Comparison of ENCODE assay signal across 30 cellular contexts in the genomic region with DNA sequence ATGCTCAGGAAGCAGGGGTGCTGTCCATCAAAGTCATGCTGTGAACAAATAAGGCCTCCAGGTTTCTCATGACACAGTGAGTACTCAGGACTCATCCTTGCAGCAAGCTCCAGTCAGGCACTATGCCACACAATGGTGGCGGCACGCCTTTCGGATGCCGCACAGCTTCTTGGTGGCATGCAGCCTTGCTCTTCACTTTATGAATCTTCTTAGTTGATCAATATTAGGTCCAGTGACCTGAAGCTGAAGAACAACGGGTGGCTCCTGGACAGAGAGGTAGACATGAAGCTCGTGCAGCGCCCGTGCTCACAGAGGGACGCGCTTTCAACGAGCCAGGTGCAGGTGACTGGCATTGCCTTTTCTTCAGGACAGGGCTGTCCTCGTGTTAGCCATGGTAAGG.
"Had no signal": no experiment of that assay in that cellular context is flagged by ENCODE, and none has a peak within 500 bp of the region (broad histone marks: within the 10 kb centered on the region; RNA-seq: fewer than 3 reads in every experiment).

No MANE protein-coding gene starts in this region.

- H3K27ac Mint-ChIP-seq: T-cell had no signal

- FAIRE-seq: RCC 7860 had no signal

- H3K4me3 ChIP-seq: PC-9, SJCRH30, SK-N-MC had no signal

- H2AFZ ChIP-seq: PC-9 had no signal

- H3K36me3 ChIP-seq: SJCRH30 had no signal

- ATAC-seq: Panc1, Right ventricle myocardium inferior, SK-N-SH treated with all-trans-retinoic acid at 6 μM for 48 hours, T-cell had no signal

- H3K9me3 ChIP-seq: SJCRH30 had no signal

- H3K4me1 Mint-ChIP-seq: T-cell had no signal

- H3K27me3 ChIP-seq: SJCRH30 had no signal

- H3K4me2 ChIP-seq: PC-9 had no signal

- H3K9me3 Mint-ChIP-seq: T-cell had no signal

- H3K27me3 Mint-ChIP-seq: T-cell had no signal

- H3K4me3 Mint-ChIP-seq: T-cell had no signal

- H3K36me3 Mint-ChIP-seq: T-cell had no signal

- H3K27ac ChIP-seq: PC-9, RWPE1, SJCRH30, SK-N-MC had no signal

- H3K4me1 ChIP-seq: SJCRH30 had no signal

- DNase-seq: Karpas-422, MM.1S, MV-4-11, NCI-H1092, NCI-H1105, NCI-H1417 treated with DMSO at 0.1 percent for 48 hours, NCI-H1436 treated with DMSO at 0.1 percent for 48 hours, NCI-H1694 treated with DMSO at 0.1 percent for 48 hours, NCI-H187 treated with DMSO at 0.1 percent for 48 hours, NCI-H2029, NCI-H2081, NCI-H2171 treated with DMSO at 0.1 percent for 48 hours, NCI-H2227 treated with DMSO at 0.1 percent for 48 hours, NCI-H345, NCI-H446, NCI-H510A treated with DMSO at 0.1 percent for 48 hours, NCI-H524 treated with DMSO at 0.1 percent for 48 hours, NCI-H526 treated with DMSO at 0.1 percent for 48 hours, NCI-H774, PC-9, SHP77, SIG-M5, SJCRH30, T-cell had no signal
